Comparison of ENCODE assay signal across 17 cellular contexts in genomic region chr7:20504060-20504459, GRCh38.
DNase-seq lines count a peak whose midpoint lies in the region; ATAC-seq and TF ChIP-seq lines count a peak whose summit lies in the region.
"Had no signal": no experiment of that assay in that cellular context is flagged by ENCODE, and none has a peak within 500 bp of the region (broad histone marks: within the 10 kb centered on the region; RNA-seq: fewer than 3 reads in every experiment).

No MANE protein-coding gene starts in this region.

- CTCF ChIA-PET in WTC11 (lab: Charles Lee): interaction anchor here (0.6 to 1.0 kb wide), 4 partner anchors 94 to 757 kb away, joined by 3 to 4 read pairs (median 4); no protein-coding TSS in a partner anchor

- H3K4me3 ChIP-seq in H7 (ENCODE audit: insufficient read depth, low read depth, low read length) (no peak overlapping the region), left ventricle myocardium inferior (no peak overlapping the region), HAP-1 (no peak overlapping the region)
- H3K4me3 ChIP-seq: BLaER1, GM12878, K562 had no signal

- H3K27ac Mint-ChIP-seq in WTC11: no peak overlapping the region
- no peak overlapping the region for H3K27ac Mint-ChIP-seq in activated T-helper 2 cell treated with anti-CD3 and anti-CD28 coated beads, Interferon-gamma antibody, Interleukin-2, Interleukin-4, amounts not matched to agents 10 μg/mL and 5 μg/mL and 100 μg/mL, durations not matched to agents 14 hours and 24 hours and 36 hours
- H3K27ac Mint-ChIP-seq: CD4-positive, alpha-beta memory T cell had no signal

- POLR2A ChIA-PET in WTC11 (lab: Charles Lee): interaction anchor here (0.7 kb wide), 2 partner anchors 47 to 955 kb away, joined by 5 to 7 read pairs; no protein-coding TSS in a partner anchor

- in situ Hi-C loops in HAP-1 (cut with MboI; ENCODE audit: low sequenced_read_pairs): no loop called here

- H3K27me3 Mint-ChIP-seq in WTC11 (ENCODE audit: low read depth): no peaks in the 10 kb centered on the region
- no peaks in the 10 kb centered on the region for H3K27me3 Mint-ChIP-seq in activated T-helper 2 cell treated with anti-CD3 and anti-CD28 coated beads, Interferon-gamma antibody, Interleukin-2, Interleukin-4, amounts not matched to agents 10 μg/mL and 5 μg/mL and 100 μg/mL, durations not matched to agents 14 hours and 24 hours and 36 hours (ENCODE audit: low read depth)
- H3K27me3 Mint-ChIP-seq: CD4-positive, alpha-beta memory T cell had no signal

- H3K9me3 ChIP-seq in left ventricle myocardium inferior (replicated peaks) (peaks cover 27% of the 10 kb centered on the region), HAP-1 (no peaks in the 10 kb centered on the region)

- peaks cover 28% of the 10 kb centered on the region for H3K9me3 Mint-ChIP-seq in WTC11
- H3K9me3 Mint-ChIP-seq in activated T-helper 2 cell treated with anti-CD3 and anti-CD28 coated beads, Interferon-gamma antibody, Interleukin-2, Interleukin-4, amounts not matched to agents 10 μg/mL and 5 μg/mL and 100 μg/mL, durations not matched to agents 14 hours and 24 hours and 36 hours: peaks cover 10% of the 10 kb centered on the region

- H3K36me3 ChIP-seq in H7 (replicated peaks; ENCODE audit: control insufficient read depth, insufficient read depth, low read length): no peaks in the 10 kb centered on the region
- no peaks in the 10 kb centered on the region for H3K36me3 ChIP-seq in left ventricle myocardium inferior
- no peaks in the 10 kb centered on the region for H3K36me3 ChIP-seq in HAP-1 (replicated peaks)
- H3K36me3 ChIP-seq: BLaER1 had no signal

- peak; percentile 95 for ATAC-seq in WTC11
- ATAC-seq: GM12878, K562 had no signal

- DNase-seq in ELF-1 (ENCODE audit: low read depth, low spot score): peak; percentile 30
- peak; percentile 6 for DNase-seq in H7
- DNase-seq in WTC11 (ENCODE audit: low spot score): no peak
- peak; percentile 15 for DNase-seq in iPS DF 19.7 (ENCODE audit: low read depth, low spot score)
- no peak for DNase-seq in NOMO-1 treated with DMSO at 0.1 percent for 48 hours (lab: John Stamatoyannopoulos, UW; ENCODE audit: unreplicated experiment)
- DNase-seq in left ventricle myocardium inferior: no peak
- no peak for DNase-seq in activated T-helper 2 cell treated with anti-CD3 and anti-CD28 coated beads, Interferon-gamma antibody, Interleukin-2, Interleukin-4, amounts not matched to agents 10 μg/mL and 5 μg/mL and 100 μg/mL, durations not matched to agents 14 hours and 24 hours and 36 hours (ENCODE audit: low spot score)
- DNase-seq in HAP-1 (ENCODE audit: low spot score in 2 of 2): no peak
- DNase-seq: 8988T; CD4-positive, alpha-beta memory T cell; DMS153; DMS79 treated with DMSO at 0.1 percent for 48 hours; IMR-90 had no signal

- H3K4me3 Mint-ChIP-seq in WTC11: no peak overlapping the region
- H3K4me3 Mint-ChIP-seq in activated T-helper 2 cell treated with anti-CD3 and anti-CD28 coated beads, Interferon-gamma antibody, Interleukin-2, Interleukin-4, amounts not matched to agents 10 μg/mL and 5 μg/mL and 100 μg/mL, durations not matched to agents 14 hours and 24 hours and 36 hours (ENCODE audit: low read depth): no peak overlapping the region
- H3K4me3 Mint-ChIP-seq: CD14-positive monocyte; CD4-positive, alpha-beta memory T cell had no signal

- H3K36me3 Mint-ChIP-seq in WTC11: peaks cover 4% of the 10 kb centered on the region
- no peaks in the 10 kb centered on the region for H3K36me3 Mint-ChIP-seq in activated T-helper 2 cell treated with anti-CD3 and anti-CD28 coated beads, Interferon-gamma antibody, Interleukin-2, Interleukin-4, amounts not matched to agents 10 μg/mL and 5 μg/mL and 100 μg/mL, durations not matched to agents 14 hours and 24 hours and 36 hours (ENCODE audit: low read depth)
- H3K36me3 Mint-ChIP-seq: CD4-positive, alpha-beta memory T cell had no signal

- H3K27ac ChIP-seq in left ventricle myocardium inferior (replicated peaks): no peak overlapping the region
- H3K27ac ChIP-seq: BLaER1 had no signal

- H3K4me1 Mint-ChIP-seq in WTC11: peaks cover 5% of the 10 kb centered on the region; the same call in 1 of the 2 replicates
- H3K4me1 Mint-ChIP-seq in activated T-helper 2 cell treated with anti-CD3 and anti-CD28 coated beads, Interferon-gamma antibody, Interleukin-2, Interleukin-4, amounts not matched to agents 10 μg/mL and 5 μg/mL and 100 μg/mL, durations not matched to agents 14 hours and 24 hours and 36 hours (ENCODE audit: low read depth): no peaks in the 10 kb centered on the region
- H3K4me1 Mint-ChIP-seq: CD4-positive, alpha-beta memory T cell had no signal

- H3K4me1 ChIP-seq in left ventricle myocardium inferior (no peaks in the 10 kb centered on the region), HAP-1 (no peaks in the 10 kb centered on the region)

- H3K27me3 ChIP-seq in H7 (ENCODE audit: control insufficient read depth, insufficient read depth, low read length): no peaks in the 10 kb centered on the region
- H3K27me3 ChIP-seq in left ventricle myocardium inferior (ENCODE audit: low read depth): no peaks in the 10 kb centered on the region
- H3K27me3 ChIP-seq in HAP-1 (ENCODE audit: low read depth): no peaks in the 10 kb centered on the region
- H3K27me3 ChIP-seq: BLaER1 had no signal

- intact Hi-C loops in left ventricle myocardium inferior (cut with micrococcal nuclease): no loop called here
- intact Hi-C loops in activated T-helper 2 cell treated with anti-CD3 and anti-CD28 coated beads, Interferon-gamma antibody, Interleukin-2, Interleukin-4, amounts not matched to agents 10 μg/mL and 5 μg/mL and 100 μg/mL, durations not matched to agents 14 hours and 24 hours and 36 hours (cut with micrococcal nuclease): no loop called here

- TF ChIP-seq CTCF in WTC11 (IDR thresholded peaks at IDR 0.05) (no peak), left ventricle myocardium inferior (IDR thresholded peaks at IDR 0.05; ENCODE audit: borderline replicate concordance) (no peak)

TF ChIP-seq in WTC11, 78 proteins besides CTCF, POLR2A, EP300 and RAD21:
- TF ChIP-seq, protein P1, sequence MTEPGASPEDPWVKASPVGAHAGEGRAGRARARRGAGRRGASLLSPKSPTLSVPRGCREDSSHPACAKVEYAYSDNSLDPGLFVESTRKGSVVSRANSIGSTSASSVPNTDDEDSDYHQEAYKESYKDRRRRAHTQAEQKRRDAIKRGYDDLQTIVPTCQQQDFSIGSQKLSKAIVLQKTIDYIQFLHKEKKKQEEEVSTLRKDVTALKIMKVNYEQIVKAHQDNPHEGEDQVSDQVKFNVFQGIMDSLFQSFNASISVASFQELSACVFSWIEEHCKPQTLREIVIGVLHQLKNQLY (CRISPR knock-in tag; IDR thresholded peaks at IDR 0.05): no peak
- no peak for TF ChIP-seq CBFB (CRISPR knock-in tag; IDR thresholded peaks at IDR 0.05; ENCODE audit: low read depth)

Comparison
In these comparisons a context has a peak if more than half of its experiments do, and no peak if none do; other contexts are left out.
1. DNase-seq: peak in ELF-1 (single experiment), H7 (single experiment) and iPS DF 19.7 (single experiment); none in WTC11 (single experiment), NOMO-1 treated with DMSO at 0.1 percent for 48 hours (single experiment), left ventricle myocardium inferior (single experiment), activated T-helper 2 cell treated with anti-CD3 and anti-CD28 coated beads, Interferon-gamma antibody, Interleukin-2, Interleukin-4, amounts not matched to agents 10 μg/mL and 5 μg/mL and 100 μg/mL, durations not matched to agents 14 hours and 24 hours and 36 hours (single experiment) and HAP-1 (0 of 2).